18 cellular contexts compared by ENCODE assay signal in genomic region chr10:12396567-12396966, GRCh38. TPM values are rescaled to one million over a fixed set of nuclear protein-coding genes. Genes with fewer than 3 reads are reported as not detected.
A peak's percentile ranks its signal among the peaks of the same experiment; 100 is the strongest.
DNase-seq lines count a peak whose midpoint lies in the region; ATAC-seq, FAIRE-seq and TF ChIP-seq lines count a peak whose summit lies in the region.
"Had no signal": no experiment of that assay in that cellular context is flagged by ENCODE, and none has a peak within 500 bp of the region (broad histone marks: within the 10 kb centered on the region; RNA-seq: fewer than 3 reads in every experiment).

No MANE protein-coding gene starts in this region.

- H2BK120ac ChIP-seq in H1 (replicated peaks; ENCODE audit: low read depth, low read length) = peak overlapping the region; percentile 49

- H4K5ac ChIP-seq in H1 (ENCODE audit: insufficient read length, low read depth, low read length) = no peak overlapping the region

- H2BK12ac ChIP-seq in H1 (ENCODE audit: low read depth, low read length) = peak overlapping the region; percentile 62; the same call in 1 of the 2 replicates

- H3K9me3 ChIP-seq in H1 (ENCODE audit: insufficient read depth in 2 of 2, low read depth in 1 of 2, low read length in 1 of 2) (no peaks in the 10 kb centered on the region), pancreas (no peaks in the 10 kb centered on the region), mucosa of descending colon (no peaks in the 10 kb centered on the region)
- H3K9me3 ChIP-seq: Caco-2, HAP-1, right lobe of liver had no signal

- POLR2A ChIA-PET in H1 (lab: Charles Lee; ENCODE audit: partially characterized antibody) = interaction anchor here (1.2 kb wide), 1 partner anchor 37 kb away, joined by 3 read pairs; no protein-coding TSS in a partner anchor

- no peak for TF ChIP-seq EP300 in H1 (IDR thresholded peaks at IDR 0.05; ENCODE audit: borderline replicate concordance in 1 of 2, low read depth in 2 of 2, low read length in 2 of 2)

- CTCF ChIA-PET in H1 (lab: Charles Lee; ENCODE audit: partially characterized antibody) = interaction anchor here (1.1 to 1.3 kb wide), 2 partner anchors 8 to 314 kb away, joined by 4 to 5 read pairs; no protein-coding TSS in a partner anchor

- H2BK20ac ChIP-seq in H1 (ENCODE audit: low read length) = peak overlapping the region; percentile 77; the same call in 1 of the 2 replicates

- 0 out of 2 replicates have a peak overlapping the region, but pooled peaks have one; percentile 0 for H2AK5ac ChIP-seq in H1 (ENCODE audit: low read depth, low read length)

- H3K36me3 ChIP-seq in H1 (ENCODE audit: control insufficient read depth in 2 of 4, insufficient read depth in 4 of 4, low read length in 3 of 4) (no peaks in the 10 kb centered on the region), pancreas (no peaks in the 10 kb centered on the region), mucosa of descending colon (ENCODE audit: low read depth) (no peaks in the 10 kb centered on the region)
- H3K36me3 ChIP-seq: HAP-1, right lobe of liver had no signal

- H3K23me2 ChIP-seq in H1 (ENCODE audit: low read depth, low read length) = no peaks in the 10 kb centered on the region

- WGBS in H1 (ENCODE audit: extremely low coverage in 1 of 2, insufficient coverage in 1 of 2, insufficient read length in 1 of 2, insufficient replicate concordance in 2 of 2, low coverage in 1 of 2, low lambda C conversion rate in 2 of 2, missing lambda C conversion rate in 1 of 2), 2 experiments = 63% methylated on average over 6 of the region's 6 CpGs; no CpG with 5 or more reads in 1 of the 2 experiments
- WGBS in pancreas, 2 donors = 36 to 44% methylated on average over 6 of the region's 6 CpGs

- TF ChIP-seq CTCF in H1 (IDR thresholded peaks at IDR 0.05; ENCODE audit: control extremely low read depth in 1 of 3, insufficient read depth in 1 of 3, low read depth in 1 of 3, low read length in 3 of 3) = no peak
- TF ChIP-seq CTCF in pancreas (IDR thresholded peaks at IDR 0.05) = no peak
- TF ChIP-seq CTCF in mucosa of descending colon (IDR thresholded peaks at IDR 0.05) = no peak

- H4K91ac ChIP-seq in H1 (replicated peaks; ENCODE audit: insufficient read length, low read length) = peak overlapping the region; percentile 70

- peaks cover 2 to 10% (median 4%) of the 10 kb centered on the region in 4 experiments; a peak in 6 of 7 replicates for H3K4me1 ChIP-seq in H1 (replicated peaks in 1 of 4; ENCODE audit: control insufficient read depth in 3 of 4, insufficient read depth in 4 of 4, low read length in 3 of 4)
- peaks cover 3 to 11% (median 10%) of the 10 kb centered on the region in 3 donors for H3K4me1 ChIP-seq in pancreas
- H3K4me1 ChIP-seq in mucosa of descending colon (ENCODE audit: low read depth) = no peaks in the 10 kb centered on the region
- H3K4me1 ChIP-seq: Caco-2, HAP-1, right lobe of liver had no signal

- no peak for TF ChIP-seq POLR2A in H1 (IDR thresholded peaks at IDR 0.05; ENCODE audit: control extremely low read depth in 1 of 2, low read depth in 2 of 2, low read length in 2 of 2)

- peaks cover 5% of the 10 kb centered on the region; the same call in 1 of the 2 replicates for H3K79me1 ChIP-seq in H1 (ENCODE audit: low read depth, low read length)

- H3K18ac ChIP-seq in H1 (ENCODE audit: extremely low read depth, low read length) = peak overlapping the region; percentile 68; the same call in 1 of the 2 replicates

- no peak overlapping the region for H3K4me2 ChIP-seq in H1 (ENCODE audit: insufficient read depth in 1 of 2, low read depth in 2 of 2, low read length in 2 of 2)
- H3K4me2 ChIP-seq: hepatocyte had no signal

- no peak overlapping the region for H3K56ac ChIP-seq in H1 (replicated peaks; ENCODE audit: insufficient read length, low read depth, low read length)

- no peak overlapping the region for H3K9ac ChIP-seq in H1 (replicated peaks in 1 of 4; ENCODE audit: extremely low read depth in 1 of 4, low read depth in 3 of 4, low read length in 3 of 4)

- peak overlapping the region; percentile 49 for H3K4ac ChIP-seq in H1 (replicated peaks; ENCODE audit: insufficient read length, low read depth, low read length)

- peak overlapping the region; percentile 40; the same call in 1 of the 2 replicates for H2BK5ac ChIP-seq in H1 (ENCODE audit: low read depth, low read length)

- FAIRE-seq in H1 (lab: Jason Lieb, UNC) (no peak), pancreas (lab: Jason Lieb, UNC) (no peak)
- FAIRE-seq: K562, urothelium cell line had no signal

- H3K27me3 ChIP-seq in H1 (replicated peaks in 1 of 4; ENCODE audit: control insufficient read depth in 3 of 4, extremely low read depth in 1 of 4, insufficient read depth in 3 of 4, low read length in 3 of 4) (no peaks in the 10 kb centered on the region), pancreas (no peaks in the 10 kb centered on the region)
- H3K27me3 ChIP-seq: hepatocyte, right lobe of liver had no signal

- ATAC-seq in pancreas (peak; percentile 70 to 78 (median 75)), HG02798 (IDR thresholded peaks at IDR 0.05; ENCODE audit: poor library complexity, unreplicated experiment) (no peak), mucosa of descending colon (no peak)
- ATAC-seq: activated CD4-positive, alpha-beta T cell treated with anti-CD3 and anti-CD28 coated beads for 36 hours; K562 had no signal

- H3K23ac ChIP-seq in H1 (ENCODE audit: insufficient read length) = no peak overlapping the region

- H3K14ac ChIP-seq in H1 (ENCODE audit: insufficient read length) = no peak overlapping the region

- DNase-seq in DMS79 (lab: John Stamatoyannopoulos, UW) (peak; percentile 54), NCI-H446 treated with DMSO at 0.1 percent for 48 hours (lab: John Stamatoyannopoulos, UW) (peak; percentile 21), H1 (ENCODE audit: low read depth in 1 of 2, low spot score in 2 of 2) (peak in 1 of 2 experiments; percentile 42), pancreas (peak in 2 of 6 donors; percentile 52), mucosa of descending colon (no peak), GM03348 (ENCODE audit: low spot score) (no peak)
- DNase-seq: activated CD4-positive, alpha-beta T cell treated with anti-CD3 and anti-CD28 coated beads for 36 hours; activated naive CD4-positive, alpha-beta T cell treated with Interleukin-2 at 50 U/mL for 16 hours; Caco-2; endodermal cell; NCI-H1930; NCI-H69; right lobe of liver had no signal

- H4K8ac ChIP-seq in H1 (ENCODE audit: extremely low read depth, insufficient read depth, low read length) = no peak overlapping the region

- no peak overlapping the region for H2AFZ ChIP-seq in H1 (ENCODE audit: low read length)
- H2AFZ ChIP-seq: hepatocyte had no signal

- intact Hi-C loops in pancreas (cut with DNase I) (no loop called here), mucosa of descending colon (cut with DNase I, micrococcal nuclease) (no loop called here)

- H3K79me2 ChIP-seq in H1 (ENCODE audit: control insufficient read depth in 1 of 2, insufficient read depth in 2 of 2, low read length in 2 of 2) = no peaks in the 10 kb centered on the region
- H3K79me2 ChIP-seq: hepatocyte had no signal

- no peaks in the 10 kb centered on the region for H4K20me1 ChIP-seq in H1 (replicated peaks in 1 of 2; ENCODE audit: control insufficient read depth in 1 of 2, insufficient read depth in 2 of 2, low read length in 2 of 2)

- H3K4me3 ChIP-seq in H1 (ENCODE audit: extremely low read depth in 1 of 4, insufficient read depth in 2 of 4, low read depth in 3 of 4, low read length in 4 of 4) (no peak overlapping the region), pancreas (no peak overlapping the region), mucosa of descending colon (no peak overlapping the region)
- H3K4me3 ChIP-seq: HAP-1, hepatocyte, K562, right lobe of liver had no signal

- no peak for TF ChIP-seq RAD21 in H1 (IDR thresholded peaks at IDR 0.05 in 1 of 2, conservative IDR thresholded peaks at IDR 0.05 in 1 of 2; ENCODE audit: low read depth in 2 of 2, low read length in 2 of 2)

- H3K27ac ChIP-seq in H1 (ENCODE audit: low read depth, low read length) (no peak overlapping the region), pancreas (no peak overlapping the region)
- H3K27ac ChIP-seq: hepatocyte, right lobe of liver had no signal

- peak overlapping the region; percentile 88; the same call in 1 of the 2 replicates for H2BK15ac ChIP-seq in H1 (ENCODE audit: low read length)

RNA-seq across cellular contexts. Expression of gene CAMK1D, which starts 47.2 kb away (rescaled TPM):
- 8.9 and 10.6 TPM in 2 replicates for total RNA-seq in H1 (2021; fragmentation: NEBNext Ultra II Directional; extraction: Animal tissue kit (Norgen Biotek cat#: 25700))
- polyA plus RNA-seq in H1 (2011; rRNA removed) = 3.5 and 3.6 TPM in 2 replicates
- 4.5 TPM for polyA plus RNA-seq in H1 (2011; cell fraction: cytosol; rRNA removed)
- 4.1 TPM for polyA plus RNA-seq in H1 (2011; cell fraction: nucleus; rRNA removed)
- polyA plus RNA-seq in H1 (2012, experiment 1 of 2) = 6.4 to 8.3 TPM (median 6.7 TPM) in 4 replicates
- 2.7 TPM for polyA plus RNA-seq in H1 (2012, experiment 2 of 2)
- 4.8 TPM for polyA plus RNA-seq in H1 (2013, experiment 1 of 2)
- 4.6 TPM for polyA plus RNA-seq in H1 (2013, experiment 2 of 2)
- 6.3 and 6.8 TPM in 2 replicates for polyA minus RNA-seq in H1 (2011; rRNA and poly(A)+ RNA removed)
- polyA minus RNA-seq in H1 (2011; cell fraction: cytosol; rRNA and poly(A)+ RNA removed) = 4.6 TPM
- 4.8 TPM for polyA minus RNA-seq in H1 (2011; cell fraction: nucleus; rRNA and poly(A)+ RNA removed)
- total RNA-seq in pancreas = 10 to 100 TPM; 20.2 to 30.1 (median 24.2) TPM
- 1 to 10 TPM; 2.9 to 6.3 TPM for polyA plus RNA-seq in pancreas
- 10 to 100 TPM; 20.6 to 48.5 (median 32.8) TPM for total RNA-seq in mucosa of descending colon

Comparison
In these comparisons a context has a peak if more than half of its experiments do, and no peak if none do; other contexts are left out.
1. DNase-seq: peak in DMS79 (single experiment) and NCI-H446 treated with DMSO at 0.1 percent for 48 hours (single experiment); none in mucosa of descending colon (0 of 3) and GM03348 (single experiment).
2. ATAC-seq: peak in pancreas (4 of 4); none in HG02798 (single experiment) and mucosa of descending colon (single experiment).